ENCODE assay signal across 1 cellular context in genomic region chr2:113850687-113851086, GRCh38.
TF ChIP-seq lines count a peak whose summit lies in the region.

No MANE protein-coding gene starts in this region.

TF ChIP-seq in IMR-90, 13 proteins besides CTCF, POLR2A, EP300 and RAD21 (continued from another document):
- TF ChIP-seq CEBPB (IDR thresholded peaks at IDR 0.05; ENCODE audit: low read depth, low read length) (no peak), RFX5 (IDR thresholded peaks at IDR 0.05; ENCODE audit: low read depth, low read length) (no peak)
